In genomic region chr22:24290459-24290858, GRCh38 we compare ENCODE assay signal across 16 cellular contexts. TPM values are rescaled to one million over a fixed set of nuclear protein-coding genes. Genes with fewer than 3 reads are reported as not detected.
DNase-seq lines count a peak whose midpoint lies in the region; ATAC-seq and TF ChIP-seq lines count a peak whose summit lies in the region.
"Had no signal": no experiment of that assay in that cellular context is flagged by ENCODE, and none has a peak within 500 bp of the region (broad histone marks: within the 10 kb centered on the region; RNA-seq: fewer than 3 reads in every experiment).

No MANE protein-coding gene starts in this region.

- peak overlapping the region; percentile 90 for H3K27ac ChIP-seq in C4-2B
- H3K27ac ChIP-seq in hepatocyte = peak overlapping the region; percentile 21
- H3K27ac ChIP-seq in mesendoderm (ENCODE audit: low read depth, low read length) = no peak overlapping the region
- H3K27ac ChIP-seq: HL-60 had no signal

- no peak overlapping the region for H2AFZ ChIP-seq in hepatocyte

- ATAC-seq in SK-N-SH treated with all-trans-retinoic acid at 6 μM for 48 hours (peak; percentile 26; the same call in 2 of the 3 replicates), GM18519 (IDR thresholded peaks at IDR 0.05; ENCODE audit: low FRiP score, unreplicated experiment) (no peak)

- H2BK120ac ChIP-seq in mesendoderm (ENCODE audit: low read depth, low read length) = no peak overlapping the region

- DNase-seq in hepatocyte (ENCODE audit: low spot score) = no peak
- DNase-seq in iPS-NIHi11 (ENCODE audit: low spot score) = no peak
- no peak for DNase-seq in mesendoderm
- no peak for DNase-seq in dedifferentiated amniotic fluid mesenchymal stem cell (ENCODE audit: extremely low spot score)
- DNase-seq: activated CD4-positive, CD25-positive, alpha-beta regulatory T cell; activated CD8-positive, alpha-beta memory T cell treated with anti-CD3 and anti-CD28 coated beads, Interleukin-2, amount 50 U/mL, for 48 hours; activated naive CD8-positive, alpha-beta T cell treated with anti-CD3 and anti-CD28 coated beads for 36 hours; BE2C; cortex of kidney; NCI-H2081 treated with DMSO at 0.1 percent for 48 hours had no signal

- no peak overlapping the region for H3K4ac ChIP-seq in mesendoderm (ENCODE audit: low read depth, low read length)

- H3K4me2 ChIP-seq in hepatocyte (no peak overlapping the region), skeletal muscle satellite cell (ENCODE audit: low read length) (peak overlapping the region; percentile 75), mesendoderm (ENCODE audit: low read length) (no peak overlapping the region)

- peaks cover 30% of the 10 kb centered on the region for H3K4me1 ChIP-seq in hepatocyte (ENCODE audit: insufficient read depth)
- H3K4me1 ChIP-seq in skeletal muscle satellite cell (ENCODE audit: control insufficient read depth, insufficient read depth, low read length) = peaks cover 63% of the 10 kb centered on the region
- no peaks in the 10 kb centered on the region for H3K4me1 ChIP-seq in mesendoderm (ENCODE audit: control insufficient read depth, low read depth, low read length)

- no peak overlapping the region for H4K8ac ChIP-seq in mesendoderm (ENCODE audit: low read depth, low read length)

- H3K79me1 ChIP-seq in mesendoderm (ENCODE audit: low read length) = peaks cover 7% of the 10 kb centered on the region

- peaks cover 17% of the 10 kb centered on the region for H4K20me1 ChIP-seq in hepatocyte (ENCODE audit: insufficient read depth, poor library complexity, severe bottlenecking)

- H3K4me3 ChIP-seq in hepatocyte (no peak overlapping the region), skeletal muscle satellite cell (ENCODE audit: low read length) (no peak overlapping the region), mesendoderm (ENCODE audit: low read length) (no peak overlapping the region)

- H2AK5ac ChIP-seq in mesendoderm (ENCODE audit: low read length) = no peak overlapping the region

- no peak overlapping the region for H3K23ac ChIP-seq in mesendoderm (ENCODE audit: low read length)

- H3K36me3 ChIP-seq in hepatocyte (replicated peaks; ENCODE audit: insufficient read depth, low read depth) = no peaks in the 10 kb centered on the region
- no peaks in the 10 kb centered on the region for H3K36me3 ChIP-seq in skeletal muscle satellite cell (ENCODE audit: insufficient read depth, low read length)
- no peaks in the 10 kb centered on the region for H3K36me3 ChIP-seq in mesendoderm (ENCODE audit: control insufficient read depth, insufficient read depth, low read length)

- no peaks in the 10 kb centered on the region for H3K9me2 ChIP-seq in hepatocyte (replicated peaks; ENCODE audit: insufficient read depth)

- H3K9me3 ChIP-seq in hepatocyte (ENCODE audit: low read depth) = no peaks in the 10 kb centered on the region
- no peaks in the 10 kb centered on the region for H3K9me3 ChIP-seq in skeletal muscle satellite cell (replicated peaks; ENCODE audit: low read length)
- H3K9me3 ChIP-seq: BE2C had no signal

- peaks cover 71% of the 10 kb centered on the region for H3K79me2 ChIP-seq in hepatocyte
- peaks cover 22% of the 10 kb centered on the region for H3K79me2 ChIP-seq in mesendoderm (ENCODE audit: control insufficient read depth, insufficient read depth, low read length)

- no peak overlapping the region for H3K18ac ChIP-seq in mesendoderm (ENCODE audit: low read length)

- H3K27me3 ChIP-seq in hepatocyte (no peaks in the 10 kb centered on the region), skeletal muscle satellite cell (ENCODE audit: control insufficient read depth, insufficient read depth, low read length) (no peaks in the 10 kb centered on the region), mesendoderm (ENCODE audit: insufficient read depth, low read length, poor library complexity) (no peaks in the 10 kb centered on the region)
- H3K27me3 ChIP-seq: BE2C had no signal

- no peak overlapping the region for H3K56ac ChIP-seq in mesendoderm (ENCODE audit: low read length)

- TF ChIP-seq CTCF in C4-2B (conservative IDR thresholded peaks at IDR 0.05) (no peak), hepatocyte (IDR thresholded peaks at IDR 0.05; ENCODE audit: poor library complexity) (no peak)

- H2BK5ac ChIP-seq in mesendoderm (ENCODE audit: low read length) = no peak overlapping the region

- H3K9ac ChIP-seq in skeletal muscle satellite cell (ENCODE audit: low read depth, low read length) (no peak overlapping the region), mesendoderm (ENCODE audit: low read length) (no peak overlapping the region)

- H2BK15ac ChIP-seq in mesendoderm (replicated peaks; ENCODE audit: low read depth) = no peak overlapping the region

- no peak overlapping the region for H4K5ac ChIP-seq in mesendoderm (ENCODE audit: low read length)

TF ChIP-seq in SK-N-SH treated with all-trans-retinoic acid at 6 μM for 48 hours, 23 proteins besides CTCF, POLR2A, EP300 and RAD21:
- TF ChIP-seq, protein P1, sequence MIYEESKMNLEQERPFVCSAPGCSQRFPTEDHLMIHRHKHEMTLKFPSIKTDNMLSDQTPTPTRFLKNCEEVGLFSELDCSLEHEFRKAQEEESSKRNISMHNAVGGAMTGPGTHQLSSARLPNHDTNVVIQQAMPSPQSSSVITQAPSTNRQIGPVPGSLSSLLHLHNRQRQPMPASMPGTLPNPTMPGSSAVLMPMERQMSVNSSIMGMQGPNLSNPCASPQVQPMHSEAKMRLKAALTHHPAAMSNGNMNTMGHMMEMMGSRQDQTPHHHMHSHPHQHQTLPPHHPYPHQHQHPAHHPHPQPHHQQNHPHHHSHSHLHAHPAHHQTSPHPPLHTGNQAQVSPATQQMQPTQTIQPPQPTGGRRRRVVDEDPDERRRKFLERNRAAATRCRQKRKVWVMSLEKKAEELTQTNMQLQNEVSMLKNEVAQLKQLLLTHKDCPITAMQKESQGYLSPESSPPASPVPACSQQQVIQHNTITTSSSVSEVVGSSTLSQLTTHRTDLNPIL (CRISPR knock-in tag; IDR thresholded peaks at IDR 0.05; ENCODE audit: low read depth) = no peak
- TF ChIP-seq ISL1 (CRISPR knock-in tag; IDR thresholded peaks at IDR 0.05) (no peak), TCF4 (CRISPR knock-in tag; IDR thresholded peaks at IDR 0.05; ENCODE audit: borderline replicate concordance) (no peak), CSRNP3 (CRISPR knock-in tag; IDR thresholded peaks at IDR 0.05) (no peak), ZNF565 (CRISPR knock-in tag; conservative IDR thresholded peaks at IDR 0.05; ENCODE audit: low read depth) (no peak), ARNTL (CRISPR knock-in tag; IDR thresholded peaks at IDR 0.05; ENCODE audit: borderline replicate concordance, low read depth) (no peak), TOX (CRISPR knock-in tag; IDR thresholded peaks at IDR 0.05; ENCODE audit: borderline replicate concordance) (no peak)
- TF ChIP-seq, protein P2, sequence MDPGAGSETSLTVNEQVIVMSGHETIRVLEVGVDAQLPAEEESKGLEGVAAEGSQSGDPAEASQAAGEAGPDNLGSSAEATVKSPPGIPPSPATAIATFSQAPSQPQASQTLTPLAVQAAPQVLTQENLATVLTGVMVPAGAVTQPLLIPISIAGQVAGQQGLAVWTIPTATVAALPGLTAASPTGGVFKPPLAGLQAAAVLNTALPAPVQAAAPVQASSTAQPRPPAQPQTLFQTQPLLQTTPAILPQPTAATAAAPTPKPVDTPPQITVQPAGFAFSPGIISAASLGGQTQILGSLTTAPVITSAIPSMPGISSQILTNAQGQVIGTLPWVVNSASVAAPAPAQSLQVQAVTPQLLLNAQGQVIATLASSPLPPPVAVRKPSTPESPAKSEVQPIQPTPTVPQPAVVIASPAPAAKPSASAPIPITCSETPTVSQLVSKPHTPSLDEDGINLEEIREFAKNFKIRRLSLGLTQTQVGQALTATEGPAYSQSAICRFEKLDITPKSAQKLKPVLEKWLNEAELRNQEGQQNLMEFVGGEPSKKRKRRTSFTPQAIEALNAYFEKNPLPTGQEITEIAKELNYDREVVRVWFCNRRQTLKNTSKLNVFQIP (CRISPR knock-in tag; IDR thresholded peaks at IDR 0.05; ENCODE audit: borderline replicate concordance, low read depth) = no peak
TF ChIP-seq in SK-N-SH treated with all-trans-retinoic acid at 6 μM for 48 hours: peak in this region for 0.

RNA-seq across cellular contexts. Expression of gene SPECC1L, which starts 19.8 kb away (rescaled TPM):
- 28.3 and 30.3 TPM in 2 replicates for total RNA-seq in hepatocyte
- 11.2 and 13.0 TPM in 2 replicates for polyA plus RNA-seq in hepatocyte
- 23.2 and 27.6 TPM in 2 replicates for total RNA-seq in skeletal muscle satellite cell (2012; rRNA removed)
- polyA plus RNA-seq in mesendoderm (2013, experiment 1 of 2) = 26.3 TPM
- 26.9 TPM for polyA plus RNA-seq in mesendoderm (2013, experiment 2 of 2)

RNA-seq across cellular contexts. Expression of gene GGT5, which starts 45.6 kb away (rescaled TPM):
- total RNA-seq in hepatocyte = 5.8 and 9.8 TPM in 2 replicates
- 47.4 and 56.5 TPM in 2 replicates for polyA plus RNA-seq in hepatocyte
- total RNA-seq in skeletal muscle satellite cell (2012; rRNA removed) = 21.5 and 30.1 TPM in 2 replicates
- polyA plus RNA-seq in mesendoderm (2013, experiment 1 of 2) = 0.11 TPM
- polyA plus RNA-seq in mesendoderm (2013, experiment 2 of 2) = not detected
- total RNA-seq: activated naive CD8-positive, alpha-beta T cell treated with anti-CD3 and anti-CD28 coated beads for 36 hours had no signal
- polyA plus RNA-seq: keratinocyte had no signal
